ENCODE assay signal across 18 cellular contexts in the genomic region with DNA sequence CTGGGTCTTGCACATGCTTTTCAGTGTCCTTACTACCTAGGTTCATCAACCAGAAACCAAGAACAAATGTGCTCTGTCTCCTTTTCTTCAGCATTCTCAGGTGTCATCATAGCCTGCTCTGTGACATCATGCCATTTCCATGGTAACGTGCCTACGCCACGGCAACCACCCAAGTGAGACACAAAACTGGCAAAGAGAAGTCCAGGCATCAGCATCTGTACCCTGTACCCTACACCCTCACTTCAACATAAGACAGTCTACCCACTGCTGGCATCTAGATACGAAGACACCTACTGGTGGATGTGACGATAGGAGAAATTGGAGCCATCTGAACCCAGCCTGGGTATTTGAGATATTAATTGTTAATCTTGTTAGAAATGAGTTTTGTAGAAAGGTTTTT. TPM values are rescaled to one million over a fixed set of nuclear protein-coding genes. Genes with fewer than 3 reads are reported as not detected.
DNase-seq lines count a peak whose midpoint lies in the region; TF ChIP-seq lines count a peak whose summit lies in the region.
"Had no signal": no experiment of that assay in that cellular context is flagged by ENCODE, and none has a peak within 500 bp of the region (broad histone marks: within the 10 kb centered on the region; RNA-seq: fewer than 3 reads in every experiment).

No MANE protein-coding gene starts in this region.

- peaks cover 66% of the 10 kb centered on the region for H3K36me3 ChIP-seq in OCI-LY7 (ENCODE audit: insufficient read depth, low read length)
- H3K36me3 ChIP-seq: gastroesophageal sphincter had no signal

- no peak overlapping the region for H3K4me3 Mint-ChIP-seq in activated naive CD4-positive, alpha-beta T cell treated with anti-CD3 and anti-CD28 coated beads, Interleukin-2, amount 50 U/mL, for 24 hours
- H3K4me3 Mint-ChIP-seq in endothelial cell (ENCODE audit: unreplicated experiment) (no peak overlapping the region), type B pancreatic cell (no peak overlapping the region)
- H3K4me3 Mint-ChIP-seq: activated B cell treated with CpG ODN at 0.5 μM for 24 hours; natural killer cell treated with Interleukin-12 subunit alpha and Interleukin-12 subunit beta and Interleukin-15 and Interleukin-18, amount 100 ng/mL, for 72 hours had no signal

- H4K20me1 ChIP-seq in OCI-LY7 (ENCODE audit: insufficient read depth, low read length): no peaks in the 10 kb centered on the region

- intact Hi-C loops in OCI-LY7 (cut with micrococcal nuclease; ENCODE audit: unreplicated experiment) (no loop called here), dorsolateral prefrontal cortex (cut with DNase I) (no loop called here)

- no peaks in the 10 kb centered on the region for H3K9me3 Mint-ChIP-seq in activated naive CD4-positive, alpha-beta T cell treated with anti-CD3 and anti-CD28 coated beads, Interleukin-2, amount 50 U/mL, for 24 hours
- H3K9me3 Mint-ChIP-seq in endothelial cell (ENCODE audit: unreplicated experiment) (no peaks in the 10 kb centered on the region), type B pancreatic cell (no peaks in the 10 kb centered on the region)
- H3K9me3 Mint-ChIP-seq: activated B cell treated with CpG ODN at 0.5 μM for 24 hours; natural killer cell treated with Interleukin-12 subunit alpha and Interleukin-12 subunit beta and Interleukin-15 and Interleukin-18, amount 100 ng/mL, for 72 hours had no signal

- BruUV-seq in OCI-LY7 (replicated peaks; lab: Mats Ljungman, UMichigan): TSS peak; percentile 43

- H2AFZ ChIP-seq in OCI-LY7 (ENCODE audit: low read length): no peak overlapping the region

- H3K4me3 ChIP-seq in OCI-LY7 (ENCODE audit: low read depth, low read length, poor library complexity, severe bottlenecking) (no peak overlapping the region), dorsolateral prefrontal cortex (no peak overlapping the region)
- H3K4me3 ChIP-seq: coronary artery, gastroesophageal sphincter had no signal

- H3K79me2 ChIP-seq in OCI-LY7 (ENCODE audit: insufficient read depth, low read depth, low read length): peaks cover 84% of the 10 kb centered on the region

- TF ChIP-seq CTCF in OCI-LY7 (conservative IDR thresholded peaks at IDR 0.05; ENCODE audit: low read length) (no peak), endothelial cell (IDR thresholded peaks at IDR 0.05; ENCODE audit: unreplicated experiment) (no peak), type B pancreatic cell (conservative IDR thresholded peaks at IDR 0.05) (no peak), dorsolateral prefrontal cortex (IDR thresholded peaks at IDR 0.05 in 54 of 56, conservative IDR thresholded peaks at IDR 0.05 in 2 of 56; ENCODE audit: low read depth in 1 of 56, partially characterized antibody in 56 of 56) (no peak)

- no peaks in the 10 kb centered on the region for H3K4me1 ChIP-seq in OCI-LY7 (ENCODE audit: insufficient read depth, low read length, poor library complexity, severe bottlenecking)

- H3K27ac Mint-ChIP-seq in activated naive CD4-positive, alpha-beta T cell treated with anti-CD3 and anti-CD28 coated beads, Interleukin-2, amount 50 U/mL, for 24 hours: peak overlapping the region; percentile 15
- H3K27ac Mint-ChIP-seq in endothelial cell (ENCODE audit: unreplicated experiment) (peak overlapping the region; percentile 17), type B pancreatic cell (peak overlapping the region; percentile 71)
- H3K27ac Mint-ChIP-seq: activated B cell treated with CpG ODN at 0.5 μM for 24 hours had no signal

- no peaks in the 10 kb centered on the region for H3K9me3 ChIP-seq in OCI-LY7 (ENCODE audit: low read length)
- H3K9me3 ChIP-seq: gastroesophageal sphincter had no signal

- no peaks in the 10 kb centered on the region for H3K27me3 ChIP-seq in dorsolateral prefrontal cortex
- H3K27me3 ChIP-seq: gastroesophageal sphincter had no signal

- no peaks in the 10 kb centered on the region for H3K36me3 Mint-ChIP-seq in activated naive CD4-positive, alpha-beta T cell treated with anti-CD3 and anti-CD28 coated beads, Interleukin-2, amount 50 U/mL, for 24 hours
- H3K36me3 Mint-ChIP-seq in endothelial cell (ENCODE audit: low read depth, unreplicated experiment) (peaks cover 18% of the 10 kb centered on the region), type B pancreatic cell (peaks cover 15% of the 10 kb centered on the region)
- H3K36me3 Mint-ChIP-seq: natural killer cell treated with Interleukin-12 subunit alpha and Interleukin-12 subunit beta and Interleukin-15 and Interleukin-18, amount 100 ng/mL, for 72 hours had no signal

- DNase-seq in activated naive CD4-positive, alpha-beta T cell (lab: John Stamatoyannopoulos, UW): no peak
- no peak for DNase-seq in OCI-LY7 (ENCODE audit: low spot score)
- DNase-seq in endothelial cell (ENCODE audit: low spot score): no peak
- DNase-seq in type B pancreatic cell (ENCODE audit: extremely low spot score, unreplicated experiment): no peak
- DNase-seq in activated CD8-positive, alpha-beta memory T cell treated with anti-CD3 and anti-CD28 coated beads, Interleukin-2, amount 50 U/mL, for 4 hours: no peak
- DNase-seq in dorsolateral prefrontal cortex: no peak
- DNase-seq: activated B cell treated with CpG ODN at 0.5 μM for 24 hours; aorta; MM.1S; NCI-H2081 treated with DMSO at 0.1 percent for 48 hours; retina; stimulated activated CD4-positive, alpha-beta T cell treated with anti-CD3 and anti-CD28 coated beads, Interleukin-15, amount 100 ng/mL, for 24 hours; SW 1271 had no signal

- H3K27me3 Mint-ChIP-seq in activated naive CD4-positive, alpha-beta T cell treated with anti-CD3 and anti-CD28 coated beads, Interleukin-2, amount 50 U/mL, for 24 hours: no peaks in the 10 kb centered on the region
- H3K27me3 Mint-ChIP-seq in endothelial cell (ENCODE audit: unreplicated experiment) (peaks cover 2% of the 10 kb centered on the region), type B pancreatic cell (no peaks in the 10 kb centered on the region)
- H3K27me3 Mint-ChIP-seq: activated B cell treated with CpG ODN at 0.5 μM for 24 hours; natural killer cell treated with Interleukin-12 subunit alpha and Interleukin-12 subunit beta and Interleukin-15 and Interleukin-18, amount 100 ng/mL, for 72 hours had no signal

- no peak overlapping the region for H3K4me2 ChIP-seq in OCI-LY7 (ENCODE audit: low read length)

- H3K9me2 ChIP-seq in OCI-LY7 (ENCODE audit: insufficient read depth, low read length): no peaks in the 10 kb centered on the region

- H3K27ac ChIP-seq in OCI-LY7 (ENCODE audit: low read depth, low read length, poor library complexity, severe bottlenecking) (no peak overlapping the region), dorsolateral prefrontal cortex (peak overlapping the region in 17 of 59 donors; percentile 0 to 84 (median 59))
- H3K27ac ChIP-seq: coronary artery, epithelial cell of prostate, gastroesophageal sphincter had no signal

- peaks cover 60% of the 10 kb centered on the region for H3K4me1 Mint-ChIP-seq in activated naive CD4-positive, alpha-beta T cell treated with anti-CD3 and anti-CD28 coated beads, Interleukin-2, amount 50 U/mL, for 24 hours
- peaks cover 3% of the 10 kb centered on the region for H3K4me1 Mint-ChIP-seq in endothelial cell (ENCODE audit: unreplicated experiment)
- H3K4me1 Mint-ChIP-seq in type B pancreatic cell (ENCODE audit: unreplicated experiment): peaks cover 46% of the 10 kb centered on the region

- POLR2A ChIA-PET in OCI-LY7 (lab: Charles Lee): no interaction called here

- CTCF ChIA-PET in OCI-LY7 (lab: Charles Lee; ENCODE audit: unreplicated experiment): no interaction called here

RNA-seq across cellular contexts. Expression of a gene that starts 13.3 kb away (rescaled TPM):
- 16.6 and 23.0 TPM in 2 replicates for total RNA-seq in OCI-LY7 (2014; rRNA removed; shearing (Covaris generic))
- total RNA-seq in OCI-LY7 (2022): 76.8 and 80.9 TPM in 2 replicates
- 56.7 TPM for total RNA-seq in endothelial cell (ENCODE audit: unreplicated experiment)
- total RNA-seq in type B pancreatic cell (ENCODE audit: low replicate concordance): 59.9 and 71.4 TPM in 2 replicates
- total RNA-seq in dorsolateral prefrontal cortex: 10 to 100 TPM; 28.4 to 56.1 (median 40.3) TPM

RNA-seq across cellular contexts. Expression of a gene that starts 30.3 kb away (rescaled TPM):
- total RNA-seq in OCI-LY7 (2014; rRNA removed; shearing (Covaris generic)): 165 and 185 TPM in 2 replicates
- total RNA-seq in OCI-LY7 (2022): 144 and 150 TPM in 2 replicates
- 134 TPM for total RNA-seq in endothelial cell (ENCODE audit: unreplicated experiment)
- total RNA-seq in type B pancreatic cell (ENCODE audit: low replicate concordance): 102 and 155 TPM in 2 replicates
- 100 to 1,000 TPM in 2 of 120 experiments, 10 to 100 TPM in 118; 50.2 to 109 (median 75.1) TPM for total RNA-seq in dorsolateral prefrontal cortex

RNA-seq across cellular contexts. Expression of a gene that starts 51.9 kb away (rescaled TPM):
- 82.3 and 105 TPM in 2 replicates for total RNA-seq in OCI-LY7 (2014; rRNA removed; shearing (Covaris generic))
- 42.5 and 44.8 TPM in 2 replicates for total RNA-seq in OCI-LY7 (2022)
- total RNA-seq in endothelial cell (ENCODE audit: unreplicated experiment): 46.7 TPM
- 28.4 and 37.3 TPM in 2 replicates for total RNA-seq in type B pancreatic cell (ENCODE audit: low replicate concordance)
- total RNA-seq in dorsolateral prefrontal cortex: 100 to 1,000 TPM in 7 of 120 experiments, 10 to 100 TPM in 113; 40.1 to 114 (median 78.7) TPM

Comparison
In these comparisons a context has a peak if more than half of its experiments do, and no peak if none do; other contexts are left out.
1. H3K27ac Mint-ChIP-seq: peak in every context shown above with its lines; median percentile 71 in type B pancreatic cell; 17 in endothelial cell; 15 in activated naive CD4-positive, alpha-beta T cell treated with anti-CD3 and anti-CD28 coated beads, Interleukin-2, amount 50 U/mL, for 24 hours.